In genomic region chr4:163544407-163545038, GRCh38 we compare ENCODE assay signal across 8 cellular contexts. TPM values are rescaled to one million over a fixed set of nuclear protein-coding genes. Genes with fewer than 3 reads are reported as not detected.
DNase-seq lines count a peak whose midpoint lies in the region; ATAC-seq and TF ChIP-seq lines count a peak whose summit lies in the region.

No MANE protein-coding gene starts in this region.

- H2BK15ac ChIP-seq in IMR-90 (ENCODE audit: low read depth, low read length) = peak overlapping the region; percentile 73; the same call in 1 of the 3 replicates

- peaks cover 3% of the 10 kb centered on the region; the same call in 1 of the 2 replicates for H4K20me1 ChIP-seq in IMR-90 (ENCODE audit: insufficient read depth, low read length)
- no peaks in the 10 kb centered on the region for H4K20me1 ChIP-seq in SK-N-SH (ENCODE audit: insufficient read depth)

- no CpG with 5 or more reads among the region's 12 CpGs for WGBS in IMR-90 (ENCODE audit: extremely low coverage in 2 of 2, insufficient read length in 1 of 2), 2 experiments
- 8% methylated on average over 12 of the region's 12 CpGs for WGBS in SK-N-SH (ENCODE audit: low lambda C conversion rate)

- peak; percentile 11 for DNase-seq in GF-D8 (lab: John Stamatoyannopoulos, UW)
- peak; percentile 40 for DNase-seq in IMR-90
- DNase-seq in SK-N-SH = peak; percentile 75
- DNase-seq in adipocyte (ENCODE audit: low read depth) = peak; percentile 90
- peak; percentile 55 for DNase-seq in hepatic stellate cell (ENCODE audit: low spot score)
- no peak for DNase-seq in NCI-H226

- peak overlapping the region; percentile 67 for H3K4ac ChIP-seq in IMR-90 (ENCODE audit: low read depth, low read length)

- dilution Hi-C loops in IMR-90 (cut with HindIII; ENCODE audit: low sequenced_read_pairs, unreplicated experiment) = no loop called here

- peak overlapping the region; percentile 26 for H3K4me3 ChIP-seq in IMR-90 (ENCODE audit: insufficient read depth, low read depth, low read length)
- peak overlapping the region; percentile 34 to 54 for H3K4me3 ChIP-seq in SK-N-SH (ENCODE audit: low read depth in 2 of 2, low read length in 1 of 2)
- peak overlapping the region; percentile 75 for H3K4me3 ChIP-seq in adipocyte (ENCODE audit: low read length)
- peak overlapping the region; percentile 64 for H3K4me3 ChIP-seq in skeletal muscle satellite cell (ENCODE audit: low read length)

- in situ Hi-C loops in IMR-90 (cut with MboI; ENCODE audit: low sequenced_read_pairs) = loop anchor here (10.0 to 25.0 kb wide), 2 partner anchors 432 to 1050 kb away; no protein-coding TSS in a partner anchor

- peaks cover 0 to 7% of the 10 kb centered on the region in 2 experiments; a peak in 1 of 4 replicates for H3K79me1 ChIP-seq in IMR-90 (ENCODE audit: low read depth in 1 of 2, low read length in 2 of 2)

- no peak overlapping the region for H3K27ac ChIP-seq in IMR-90 (ENCODE audit: insufficient read depth, low read length)
- no peak overlapping the region for H3K27ac ChIP-seq in SK-N-SH (ENCODE audit: low read depth in 2 of 2, low read length in 1 of 2)

- H4K8ac ChIP-seq in IMR-90 (ENCODE audit: low read depth in 2 of 2, low read length in 2 of 2) = peak overlapping the region in 1 of 2 experiments; percentile 79; a peak in 2 of 4 replicates

- no peak for TF ChIP-seq POLR2A in IMR-90 (IDR thresholded peaks at IDR 0.05; ENCODE audit: low read depth, low read length)

- H3K9me3 ChIP-seq in IMR-90 (ENCODE audit: control insufficient read depth, insufficient read depth, low read length) = no peaks in the 10 kb centered on the region
- H3K9me3 ChIP-seq in SK-N-SH = no peaks in the 10 kb centered on the region
- H3K9me3 ChIP-seq in adipocyte (ENCODE audit: control insufficient read depth, low read length) = no peaks in the 10 kb centered on the region
- no peaks in the 10 kb centered on the region for H3K9me3 ChIP-seq in skeletal muscle satellite cell (replicated peaks; ENCODE audit: low read length)

- intact Hi-C loops in IMR-90 (cut with micrococcal nuclease) = loop anchor here (1.0 to 10.0 kb wide), 4 partner anchors 60 to 437 kb away; partner anchors contain the start of genes NAF1 and NPY1R

- no TSS peak for BruUV-seq in IMR-90 (replicated peaks; lab: Mats Ljungman, UMichigan)

- peak overlapping the region; percentile 46 for H3K9ac ChIP-seq in IMR-90 (ENCODE audit: low read depth, low read length)
- H3K9ac ChIP-seq in SK-N-SH = no peak overlapping the region
- H3K9ac ChIP-seq in adipocyte (ENCODE audit: low read length) = peak overlapping the region; percentile 68
- H3K9ac ChIP-seq in skeletal muscle satellite cell (ENCODE audit: low read depth, low read length) = peak overlapping the region; percentile 59

- H2AK5ac ChIP-seq in IMR-90 (ENCODE audit: low read depth, low read length) = no peak overlapping the region; the same call in 1 of the 2 replicates

- H3K4me2 ChIP-seq in IMR-90 (ENCODE audit: low read depth, low read length) (peak overlapping the region; percentile 84), SK-N-SH (peak overlapping the region; percentile 63), skeletal muscle satellite cell (ENCODE audit: low read length) (peak overlapping the region; percentile 84)

- peak; percentile 89 for ATAC-seq in GM21717 (IDR thresholded peaks at IDR 0.05; ENCODE audit: unreplicated experiment)
- ATAC-seq in IMR-90 (ENCODE audit: low read depth) = peak; percentile 54

- no peak overlapping the region for H2BK5ac ChIP-seq in IMR-90 (ENCODE audit: low read depth, low read length, poor library complexity, severe bottlenecking)

- CTCF ChIA-PET in IMR-90 (lab: Yijun Ruan, JAX) (no interaction called here), SK-N-SH (lab: Yijun Ruan, JAX) (interaction anchor here (0.8 to 8.0 kb wide), 8 partner anchors 10 to 1187 kb away, joined by 3 to 94 read pairs (median 4); partner anchors contain the start of gene TMA16)

- peaks cover 12% of the 10 kb centered on the region for H3K9me1 ChIP-seq in IMR-90 (ENCODE audit: insufficient read depth, low read length)

- no peak for TF ChIP-seq EP300 in SK-N-SH (IDR thresholded peaks at IDR 0.05; ENCODE audit: borderline replicate concordance in 1 of 2, low read depth in 1 of 2, low read length in 1 of 2)

- TF ChIP-seq RAD21 in IMR-90 (IDR thresholded peaks at IDR 0.05; ENCODE audit: low read length) (peak; percentile 69), SK-N-SH (IDR thresholded peaks at IDR 0.05; ENCODE audit: low read length) (peak; percentile 73)

- no peak overlapping the region for H3K18ac ChIP-seq in IMR-90 (ENCODE audit: low read depth, low read length)

- H3K23ac ChIP-seq in IMR-90 (ENCODE audit: low read depth, low read length) = no peak overlapping the region

- no peaks in the 10 kb centered on the region for H3K36me3 ChIP-seq in IMR-90 (ENCODE audit: control insufficient read depth, insufficient read depth, low read length)
- no peaks in the 10 kb centered on the region for H3K36me3 ChIP-seq in SK-N-SH (replicated peaks in 1 of 2; ENCODE audit: control insufficient read depth in 1 of 2, insufficient read depth in 2 of 2, low read length in 1 of 2)
- H3K36me3 ChIP-seq in adipocyte (ENCODE audit: control insufficient read depth, insufficient read depth, low read length, severe bottlenecking) = no peaks in the 10 kb centered on the region
- no peaks in the 10 kb centered on the region for H3K36me3 ChIP-seq in skeletal muscle satellite cell (ENCODE audit: insufficient read depth, low read length)

- H3F3A ChIP-seq in SK-N-SH (replicated peaks; ENCODE audit: insufficient read depth) = peaks cover 29% of the 10 kb centered on the region

- TF ChIP-seq CTCF in IMR-90 (conservative IDR thresholded peaks at IDR 0.05; ENCODE audit: low read depth, low read length) (peak; percentile 85), SK-N-SH (IDR thresholded peaks at IDR 0.05) (peak; percentile 94)

- H3K27me3 ChIP-seq in IMR-90 (ENCODE audit: control insufficient read depth, insufficient read depth, low read length) = no peaks in the 10 kb centered on the region
- no peaks in the 10 kb centered on the region for H3K27me3 ChIP-seq in SK-N-SH (ENCODE audit: insufficient read depth)
- no peaks in the 10 kb centered on the region for H3K27me3 ChIP-seq in adipocyte (replicated peaks; ENCODE audit: control insufficient read depth, insufficient read depth, low read length)
- H3K27me3 ChIP-seq in skeletal muscle satellite cell (ENCODE audit: control insufficient read depth, insufficient read depth, low read length) = no peaks in the 10 kb centered on the region

- peak overlapping the region; percentile 91 for H2AK9ac ChIP-seq in IMR-90 (replicated peaks; ENCODE audit: low read depth, low read length, poor library complexity)

- no peaks in the 10 kb centered on the region for H3K79me2 ChIP-seq in SK-N-SH (ENCODE audit: insufficient read depth)

- H2BK120ac ChIP-seq in IMR-90 (ENCODE audit: low read depth, low read length) = peak overlapping the region; percentile 59; the same call in 1 of the 2 replicates

- H2AFZ ChIP-seq in IMR-90 (replicated peaks; ENCODE audit: low read length, poor library complexity) (peak overlapping the region; percentile 92), SK-N-SH (ENCODE audit: low read depth) (peak overlapping the region; percentile 81)

- H4K5ac ChIP-seq in IMR-90 (ENCODE audit: low read depth, low read length) = no peak overlapping the region

- no peak overlapping the region; the same call in 1 of the 2 replicates for H2BK20ac ChIP-seq in IMR-90 (ENCODE audit: low read depth, low read length)

- no peak overlapping the region for H3K56ac ChIP-seq in IMR-90 (ENCODE audit: extremely low read depth, insufficient read depth, low read length)

- H3K14ac ChIP-seq in IMR-90 (replicated peaks; ENCODE audit: low read depth, low read length) = no peak overlapping the region; the same call in 1 of the 2 replicates

- POLR2A ChIA-PET in IMR-90 (lab: Charles Lee; ENCODE audit: unreplicated experiment) (no interaction called here), SK-N-SH (lab: Yijun Ruan, JAX) (interaction anchor here (0.6 to 1.5 kb wide), 2 partner anchors 50 to 127 kb away, joined by 6 read pairs; partner anchors contain the start of gene TMA16)

- H3K4me1 ChIP-seq in IMR-90 (ENCODE audit: control insufficient read depth, insufficient read depth, low read length) = peaks cover 9% of the 10 kb centered on the region
- peaks cover 0 to 13% of the 10 kb centered on the region in 2 experiments; a peak in 3 of 4 replicates for H3K4me1 ChIP-seq in SK-N-SH (ENCODE audit: control insufficient read depth in 1 of 2, insufficient read depth in 2 of 2, low read depth in 1 of 2, low read length in 1 of 2)
- peaks cover 23% of the 10 kb centered on the region for H3K4me1 ChIP-seq in adipocyte (ENCODE audit: control insufficient read depth, insufficient read depth, low read length)
- peaks cover 32% of the 10 kb centered on the region for H3K4me1 ChIP-seq in skeletal muscle satellite cell (ENCODE audit: control insufficient read depth, insufficient read depth, low read length)

- 0 out of 2 replicates have a peak overlapping the region, but pooled peaks have one; percentile 36 for H4K91ac ChIP-seq in IMR-90 (ENCODE audit: insufficient read depth, low read depth, low read length)

- no peaks in the 10 kb centered on the region for H3K9me2 ChIP-seq in SK-N-SH

TF ChIP-seq in IMR-90, 13 proteins besides CTCF, POLR2A, EP300 and RAD21 (continues in another document):
- peak; percentile 58 for TF ChIP-seq SMC3 (IDR thresholded peaks at IDR 0.05; ENCODE audit: low read depth, low read length)

TF ChIP-seq in SK-N-SH, 30 proteins besides CTCF, POLR2A, EP300 and RAD21:
- TF ChIP-seq TAF1 (IDR thresholded peaks at IDR 0.05; ENCODE audit: borderline replicate concordance, low read depth, low read length) (no peak), SMC3 (IDR thresholded peaks at IDR 0.05; ENCODE audit: low read depth, low read length) (peak; percentile 67)
- TF ChIP-seq, protein P1, sequence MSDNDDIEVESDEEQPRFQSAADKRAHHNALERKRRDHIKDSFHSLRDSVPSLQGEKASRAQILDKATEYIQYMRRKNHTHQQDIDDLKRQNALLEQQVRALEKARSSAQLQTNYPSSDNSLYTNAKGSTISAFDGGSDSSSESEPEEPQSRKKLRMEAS (IDR thresholded peaks at IDR 0.05; ENCODE audit: low read depth) = peak; percentile 27; the same call in 1 of the 2 replicates

RNA-seq across cellular contexts. Expression of gene TMA16, which starts 50.0 kb away (rescaled TPM):
- total RNA-seq in IMR-90 (2012; rRNA removed) = 9.3 and 42.5 TPM in 2 replicates
- polyA plus RNA-seq in IMR-90 (2012; rRNA removed) (15.6 and 19.8 TPM in 2 replicates), SK-N-SH (2012; rRNA removed) (10.0 and 10.6 TPM in 2 replicates)
- polyA plus RNA-seq in IMR-90 (2012; cell fraction: cytosol; rRNA removed) = 5.0 and 7.2 TPM in 2 replicates
- 2.0 and 11.7 TPM in 2 replicates for polyA plus RNA-seq in IMR-90 (2012; cell fraction: nucleus; rRNA removed; ENCODE audit: low replicate concordance)
- 14.6 and 21.0 TPM in 2 replicates for polyA plus RNA-seq in SK-N-SH (2012; cell fraction: cytosol; rRNA removed)
- 3.7 and 7.0 TPM in 2 replicates for polyA plus RNA-seq in SK-N-SH (2012; cell fraction: nucleus; rRNA removed)
- total RNA-seq in skeletal muscle satellite cell (2012; rRNA removed) = 35.0 and 35.4 TPM in 2 replicates
